ENCODE assay signal across 11 cellular contexts in the genomic region with DNA sequence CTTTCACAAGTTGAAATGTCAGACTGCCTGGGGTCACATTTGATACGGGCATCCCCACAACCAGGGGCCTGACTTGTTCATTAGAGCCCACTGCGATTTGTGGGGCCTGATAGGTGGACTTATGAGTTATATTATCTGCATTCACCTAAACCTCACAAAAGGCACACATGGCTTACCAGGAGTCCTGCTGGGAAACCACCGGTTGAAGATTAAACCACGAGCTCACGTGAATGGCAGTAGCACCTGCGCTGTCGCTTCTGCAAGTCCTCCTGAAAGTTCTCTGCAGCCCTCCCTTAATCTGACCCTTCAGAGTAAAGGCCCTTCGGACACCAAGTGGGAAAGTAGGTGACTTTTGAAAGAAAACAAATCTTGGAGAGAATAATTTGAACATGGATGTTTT.
DNase-seq lines count a peak whose midpoint lies in the region; ATAC-seq, FAIRE-seq and TF ChIP-seq lines count a peak whose summit lies in the region.
"Had no signal": no experiment of that assay in that cellular context is flagged by ENCODE, and none has a peak within 500 bp of the region (broad histone marks: within the 10 kb centered on the region; RNA-seq: fewer than 3 reads in every experiment).

No MANE protein-coding gene starts in this region.

- H2AFZ ChIP-seq in SU-DHL-6 (ENCODE audit: low read depth, low read length, severe bottlenecking): peak overlapping the region; percentile 27

- TF ChIP-seq CTCF in GM20000 (IDR thresholded peaks at IDR 0.05; ENCODE audit: extremely low read depth, missing control alignments) (no peak), SU-DHL-6 (IDR thresholded peaks at IDR 0.05; ENCODE audit: insufficient read depth, low read length, poor library complexity, severe bottlenecking) (no peak), colonic mucosa (IDR thresholded peaks at IDR 0.05) (no peak)

- no peaks in the 10 kb centered on the region for H3K36me3 ChIP-seq in SU-DHL-6 (ENCODE audit: low read length)
- no peaks in the 10 kb centered on the region for H3K36me3 ChIP-seq in colonic mucosa
- H3K36me3 ChIP-seq: BE2C had no signal

- no peaks in the 10 kb centered on the region for H3K9me2 ChIP-seq in SU-DHL-6 (replicated peaks; ENCODE audit: insufficient read depth, low read length)

- H4K20me1 ChIP-seq in SU-DHL-6 (ENCODE audit: low read depth, low read length): no peaks in the 10 kb centered on the region

- H3K4me3 ChIP-seq in SU-DHL-6 (ENCODE audit: insufficient read depth, low read length, poor library complexity, severe bottlenecking) (peak overlapping the region; percentile 4), colonic mucosa (no peak overlapping the region)

- peaks cover 10% of the 10 kb centered on the region; the same call in 1 of the 2 replicates for H3F3A ChIP-seq in SU-DHL-6 (ENCODE audit: insufficient read depth)

- peak overlapping the region; percentile 48 for H3K9ac ChIP-seq in SU-DHL-6 (ENCODE audit: low read length)
- H3K9ac ChIP-seq in colonic mucosa (ENCODE audit: low read depth in 2 of 2, low read length in 2 of 2): no peak overlapping the region

- peak; percentile 59 for ATAC-seq in HG03039 (IDR thresholded peaks at IDR 0.05; ENCODE audit: unreplicated experiment)

- H3K4me2 ChIP-seq in SU-DHL-6 (ENCODE audit: low read depth, low read length, poor library complexity, severe bottlenecking): peak overlapping the region; percentile 55

- no peaks in the 10 kb centered on the region for H3K79me2 ChIP-seq in SU-DHL-6 (ENCODE audit: insufficient read depth, low read length)

- no peaks in the 10 kb centered on the region for H3K9me3 ChIP-seq in SU-DHL-6 (ENCODE audit: insufficient read depth, low read length)
- H3K9me3 ChIP-seq in colonic mucosa: no peaks in the 10 kb centered on the region
- H3K9me3 ChIP-seq: BE2C had no signal

- peak; percentile 95 for FAIRE-seq in GM18507 (lab: Jason Lieb, UNC)
- FAIRE-seq: TTC549 had no signal

- intact Hi-C loops in colonic mucosa (cut with DNase I): no loop called here

- H3K27me3 ChIP-seq in SU-DHL-6 (ENCODE audit: low read length): no peaks in the 10 kb centered on the region
- no peaks in the 10 kb centered on the region for H3K27me3 ChIP-seq in colonic mucosa
- H3K27me3 ChIP-seq: BE2C had no signal

- H3K27ac ChIP-seq in SU-DHL-6 (ENCODE audit: low read depth, low read length) (peak overlapping the region; percentile 88), colonic mucosa (no peak overlapping the region)

- DNase-seq in GM18507 (ENCODE audit: extremely low spot score, insufficient read length, low read depth) (peak; percentile 17), GM20000 (ENCODE audit: low spot score) (peak; percentile 46), DMS 273 (lab: John Stamatoyannopoulos, UW; ENCODE audit: unreplicated experiment) (no peak), NCI-H82 treated with DMSO at 0.1 percent for 48 hours (lab: John Stamatoyannopoulos, UW; ENCODE audit: unreplicated experiment) (no peak), colonic mucosa (no peak), A172 (ENCODE audit: low spot score) (no peak)
- DNase-seq: BE2C, substantia nigra had no signal

- H3K4me1 ChIP-seq in colonic mucosa: no peaks in the 10 kb centered on the region
- H3K4me1 ChIP-seq: BE2C had no signal

Comparison
In these comparisons a context has a peak if more than half of its experiments do, and no peak if none do; other contexts are left out.
1. DNase-seq: peak in GM18507 (single experiment) and GM20000 (single experiment); none in DMS 273 (single experiment), NCI-H82 treated with DMSO at 0.1 percent for 48 hours (single experiment), colonic mucosa (single experiment) and A172 (single experiment).